15 cellular contexts compared by ENCODE assay signal in genomic region chr2:40403233-40403841, GRCh38. TPM values are rescaled to one million over a fixed set of nuclear protein-coding genes. Genes with fewer than 3 reads are reported as not detected.
DNase-seq lines count a peak whose midpoint lies in the region; TF ChIP-seq lines count a peak whose summit lies in the region.
"Had no signal": no experiment of that assay in that cellular context is flagged by ENCODE, and none has a peak within 500 bp of the region (broad histone marks: within the 10 kb centered on the region; RNA-seq: fewer than 3 reads in every experiment).

No MANE protein-coding gene starts in this region.

- DNase-seq in HS-5 (ENCODE audit: low read depth) (peak; percentile 87), dedifferentiated amniotic fluid mesenchymal stem cell (ENCODE audit: extremely low spot score) (peak; percentile 31), kidney tubule cell (ENCODE audit: low spot score) (peak; percentile 57), HUDEP-2 (lab: John Stamatoyannopoulos, UW; ENCODE audit: unreplicated experiment in 76 of 76) (no peak), osteocyte (ENCODE audit: extremely low spot score, unreplicated experiment) (no peak), NCI-H748 (lab: John Stamatoyannopoulos, UW; ENCODE audit: unreplicated experiment) (no peak), midbrain (lab: John Stamatoyannopoulos, UW) (no peak)
- DNase-seq: activated CD4-positive, alpha-beta memory T cell treated with anti-CD3 and anti-CD28 coated beads for 36 hours; DMS79 treated with DMSO at 0.1 percent for 48 hours; NCI-H2171 treated with DMSO at 0.1 percent for 48 hours; OCI-M1; right lobe of liver; tibial artery had no signal

- H2AFZ ChIP-seq in ACC112 (ENCODE audit: low read length, unreplicated experiment), result no peak overlapping the region

- H3K4me1 Mint-ChIP-seq in osteocyte (ENCODE audit: unreplicated experiment), result peaks cover 28% of the 10 kb centered on the region

- no peak overlapping the region for H3K27ac Mint-ChIP-seq in osteocyte (ENCODE audit: unreplicated experiment)
- H3K27ac Mint-ChIP-seq: activated CD4-positive, alpha-beta memory T cell treated with anti-CD3 and anti-CD28 coated beads for 36 hours; dendritic cell treated with granulocyte-macrophage colony-stimulating factor and Interleukin-4, amounts not matched to agents 40 ng/mL and 50 ng/mL, for 4 days had no signal

- peak overlapping the region; percentile 76 for H3K27ac ChIP-seq in ACC112 (ENCODE audit: low read depth, low read length)
- H3K27ac ChIP-seq: right lobe of liver had no signal

- TF ChIP-seq CTCF in osteocyte (IDR thresholded peaks at IDR 0.05), result no peak

- H3K27me3 Mint-ChIP-seq in osteocyte (ENCODE audit: unreplicated experiment), result no peaks in the 10 kb centered on the region
- H3K27me3 Mint-ChIP-seq: activated CD4-positive, alpha-beta memory T cell treated with anti-CD3 and anti-CD28 coated beads for 36 hours; dendritic cell treated with granulocyte-macrophage colony-stimulating factor and Interleukin-4, amounts not matched to agents 40 ng/mL and 50 ng/mL, for 4 days had no signal

- no peak overlapping the region for H3K4me3 Mint-ChIP-seq in osteocyte (ENCODE audit: unreplicated experiment)
- H3K4me3 Mint-ChIP-seq: activated CD4-positive, alpha-beta memory T cell treated with anti-CD3 and anti-CD28 coated beads for 36 hours; dendritic cell treated with granulocyte-macrophage colony-stimulating factor and Interleukin-4, amounts not matched to agents 40 ng/mL and 50 ng/mL, for 4 days had no signal

- no peak overlapping the region for H3K4me3 ChIP-seq in ACC112 (ENCODE audit: low read depth, low read length)
- H3K4me3 ChIP-seq: right lobe of liver, tibial artery had no signal

- no peaks in the 10 kb centered on the region for H3K79me2 ChIP-seq in ACC112 (ENCODE audit: control insufficient read depth, insufficient read depth, low read length, unreplicated experiment)

- no peaks in the 10 kb centered on the region for H3K9me3 Mint-ChIP-seq in osteocyte (ENCODE audit: unreplicated experiment)
- H3K9me3 Mint-ChIP-seq: activated CD4-positive, alpha-beta memory T cell treated with anti-CD3 and anti-CD28 coated beads for 36 hours; dendritic cell treated with granulocyte-macrophage colony-stimulating factor and Interleukin-4, amounts not matched to agents 40 ng/mL and 50 ng/mL, for 4 days had no signal

- H3K4me1 ChIP-seq in ACC112 (ENCODE audit: control insufficient read depth, insufficient read depth, low read length, unreplicated experiment), result peaks cover 44% of the 10 kb centered on the region
- H3K4me1 ChIP-seq: right lobe of liver had no signal

- H3K36me3 Mint-ChIP-seq in osteocyte (ENCODE audit: unreplicated experiment), result no peaks in the 10 kb centered on the region
- H3K36me3 Mint-ChIP-seq: activated CD4-positive, alpha-beta memory T cell treated with anti-CD3 and anti-CD28 coated beads for 36 hours had no signal

- H3K36me3 ChIP-seq in ACC112 (ENCODE audit: insufficient read depth, low read length), result no peaks in the 10 kb centered on the region
- H3K36me3 ChIP-seq: right lobe of liver, tibial artery had no signal

- no peaks in the 10 kb centered on the region for H3K27me3 ChIP-seq in ACC112 (ENCODE audit: insufficient read depth, low read length)
- H3K27me3 ChIP-seq: right lobe of liver, tibial artery had no signal

RNA-seq across cellular contexts. Expression of gene SLC8A1, which starts 48.6 kb away (rescaled TPM):
- total RNA-seq in osteocyte, result 17.3 and 18.0 TPM in 2 replicates

Comparison
In these comparisons a context has a peak if more than half of its experiments do, and no peak if none do; other contexts are left out.
1. DNase-seq: peak in HS-5 (single experiment), dedifferentiated amniotic fluid mesenchymal stem cell (single experiment) and kidney tubule cell (single experiment); none in HUDEP-2 (0 of 76), osteocyte (single experiment), NCI-H748 (single experiment) and midbrain (single experiment).